In genomic region chr17:57605734-57606105, GRCh38 we compare ENCODE assay signal across 8 cellular contexts.
DNase-seq lines count a peak whose midpoint lies in the region; ATAC-seq, FAIRE-seq and TF ChIP-seq lines count a peak whose summit lies in the region.

No MANE protein-coding gene starts in this region.

- no peak for FAIRE-seq in frontal cortex (lab: Jason Lieb, UNC)

- ATAC-seq in GM21717 (IDR thresholded peaks at IDR 0.05; ENCODE audit: unreplicated experiment) (peak; percentile 19), T-helper 17 cell (peak; percentile 38)

- BruUV-seq in Caco-2 (replicated peaks; lab: Mats Ljungman, UMichigan), result no TSS peak

- CTCF ChIA-PET in Caco-2 (lab: Charles Lee), result interaction anchor here (1.5 kb wide), 1 partner anchor 8 kb away, joined by 3 read pairs; no protein-coding TSS in a partner anchor

- H3K27ac Mint-ChIP-seq in Caco-2 (ENCODE audit: unreplicated experiment), result peak overlapping the region; percentile 2
- H3K27ac Mint-ChIP-seq in T-helper 17 cell, result peak overlapping the region; percentile 98

- no peak overlapping the region for H3K4me3 Mint-ChIP-seq in Caco-2 (ENCODE audit: unreplicated experiment)
- H3K4me3 Mint-ChIP-seq in T-helper 17 cell, result peak overlapping the region; percentile 77

- no peaks in the 10 kb centered on the region for H3K27me3 Mint-ChIP-seq in Caco-2 (ENCODE audit: insufficient read depth, unreplicated experiment)
- H3K27me3 Mint-ChIP-seq in T-helper 17 cell, result no peaks in the 10 kb centered on the region

- no peaks in the 10 kb centered on the region for H3K9me3 Mint-ChIP-seq in Caco-2 (ENCODE audit: unreplicated experiment)

- no peaks in the 10 kb centered on the region; the same call in 1 of the 2 replicates for H3K36me3 ChIP-seq in Caco-2 (ENCODE audit: control insufficient read depth, insufficient read depth, low read length)

- peaks cover 15% of the 10 kb centered on the region for H3K4me1 Mint-ChIP-seq in Caco-2 (ENCODE audit: low read depth, unreplicated experiment)
- peaks cover 50% of the 10 kb centered on the region for H3K4me1 Mint-ChIP-seq in T-helper 17 cell

- H3K4me3 ChIP-seq in Caco-2 (ENCODE audit: low read depth, low read length), result no peak overlapping the region

- H3K36me3 Mint-ChIP-seq in Caco-2 (ENCODE audit: insufficient read depth, unreplicated experiment), result peaks cover 56% of the 10 kb centered on the region
- H3K36me3 Mint-ChIP-seq in T-helper 17 cell (ENCODE audit: low read depth), result no peaks in the 10 kb centered on the region

- intact Hi-C loops in Caco-2 (cut with micrococcal nuclease; ENCODE audit: unreplicated experiment), result no loop called here

- peak in 1 of 2 experiments; percentile 23 for DNase-seq in Caco-2
- DNase-seq in T-helper 17 cell, result no peak
- DNase-seq in myocyte (ENCODE audit: low read depth), result peak; percentile 73
- DNase-seq in frontal cortex (ENCODE audit: low spot score in 2 of 2), result no peak
- no peak for DNase-seq in stimulated activated CD4-positive, alpha-beta T cell treated with anti-CD3 and anti-CD28 coated beads, Interleukin-2, amount 100 ng/mL, for 24 hours
- no peak for DNase-seq in NCI-H446 (lab: John Stamatoyannopoulos, UW)
- no peak for DNase-seq in epidermal melanocyte (ENCODE audit: insufficient read length, low spot score)

- H3K27me3 ChIP-seq in Caco-2 (replicated peaks; ENCODE audit: control insufficient read depth, insufficient read depth, low read length), result no peaks in the 10 kb centered on the region

- no peak for TF ChIP-seq CTCF in Caco-2 (IDR thresholded peaks at IDR 0.05; ENCODE audit: insufficient read depth in 1 of 2, low read depth in 1 of 2, low read length in 1 of 2, severe bottlenecking in 1 of 2, unreplicated experiment in 1 of 2)

- POLR2A ChIA-PET in Caco-2 (lab: Charles Lee), result no interaction called here

- peaks cover 26% of the 10 kb centered on the region for H3K4me1 ChIP-seq in Caco-2

- H3K9me3 ChIP-seq in Caco-2 (no peaks in the 10 kb centered on the region), T-helper 17 cell (ENCODE audit: control insufficient read depth, low read length, poor library complexity, severe bottlenecking) (no peaks in the 10 kb centered on the region)
